15 cellular contexts compared by ENCODE assay signal in the genomic region with DNA sequence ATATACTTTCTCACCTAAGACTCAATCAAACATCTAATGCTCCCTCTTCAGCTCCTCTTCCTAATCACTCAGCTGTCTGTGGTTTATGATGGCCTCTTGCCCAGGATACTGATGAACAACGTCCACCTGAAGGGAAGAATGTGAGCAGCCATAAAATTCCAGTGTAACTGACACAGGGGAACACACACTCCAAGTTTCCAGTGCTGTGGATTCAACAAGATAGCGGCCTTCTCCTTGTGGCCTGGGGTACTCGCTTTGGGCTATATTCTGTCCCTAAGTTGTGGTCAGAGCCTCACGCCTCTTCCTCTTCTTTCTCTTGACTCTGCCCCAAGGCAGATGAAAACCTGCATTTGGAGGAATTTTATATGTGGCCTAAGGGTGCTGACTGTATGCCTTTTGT. TPM values are rescaled to one million over a fixed set of nuclear protein-coding genes. Genes with fewer than 3 reads are reported as not detected.
A peak's percentile ranks its signal among the peaks of the same experiment; 100 is the strongest.
DNase-seq lines count a peak whose midpoint lies in the region; ATAC-seq and TF ChIP-seq lines count a peak whose summit lies in the region.
"Had no signal": no experiment of that assay in that cellular context is flagged by ENCODE, and none has a peak within 500 bp of the region (broad histone marks: within the 10 kb centered on the region; RNA-seq: fewer than 3 reads in every experiment).

No MANE protein-coding gene starts in this region.

- no peaks in the 10 kb centered on the region for H3K9me3 Mint-ChIP-seq in activated B cell treated with CpG ODN at 0.5 μM for 24 hours

- H3K9me3 ChIP-seq in heart right ventricle: peaks cover 0 to 7% (median 0%) of the 10 kb centered on the region in 11 donors
- no peaks in the 10 kb centered on the region for H3K9me3 ChIP-seq in upper lobe of left lung
- H3K9me3 ChIP-seq: adrenal gland, tibial nerve had no signal

- H3K27me3 ChIP-seq in heart right ventricle: no peaks in the 10 kb centered on the region
- H3K27me3 ChIP-seq in upper lobe of left lung: no peaks in the 10 kb centered on the region
- H3K27me3 ChIP-seq: adrenal gland, tibial nerve had no signal

- no peak for TF ChIP-seq CTCF in heart right ventricle (IDR thresholded peaks at IDR 0.05)
- no peak for TF ChIP-seq CTCF in activated B cell treated with CpG ODN at 0.5 μM for 24 hours (IDR thresholded peaks at IDR 0.05)
- no peak for TF ChIP-seq CTCF in upper lobe of left lung (IDR thresholded peaks at IDR 0.05)

- H3K36me3 ChIP-seq in heart right ventricle: no peaks in the 10 kb centered on the region
- H3K36me3 ChIP-seq in upper lobe of left lung: no peaks in the 10 kb centered on the region
- H3K36me3 ChIP-seq: adrenal gland, tibial nerve had no signal

- no peak overlapping the region for H3K4me3 Mint-ChIP-seq in activated B cell treated with CpG ODN at 0.5 μM for 24 hours

- TF ChIP-seq EP300 in upper lobe of left lung (IDR thresholded peaks at IDR 0.05): no peak

- TF ChIP-seq POLR2A in upper lobe of left lung (IDR thresholded peaks at IDR 0.05): no peak

- H3K27ac ChIP-seq in heart right ventricle: peak overlapping the region in 6 of 10 donors; percentile 18 to 100 (median 36)
- H3K27ac ChIP-seq in upper lobe of left lung: peak overlapping the region; percentile 17 to 99 (median 98)

- intact Hi-C loops in heart right ventricle (cut with DNase I) (loop anchor here in 1 of 10 donors (5.0 kb wide), 1 partner anchor 48 kb away; no protein-coding TSS in a partner anchor), Right ventricle myocardium superior (cut with DNase I) (no loop called here), activated B cell treated with CpG ODN at 0.5 μM for 24 hours (cut with micrococcal nuclease) (no loop called here)

- POLR2A ChIA-PET in activated B cell treated with CpG ODN at 0.5 μM for 24 hours (lab: Charles Lee): interaction anchor here (0.7 to 18.9 kb wide), 4 partner anchors 11 to 29 kb away, joined by 3 to 593 read pairs (median 23); a partner anchor contains a TSS
- POLR2A ChIA-PET in HEK293T (lab: Yijun Ruan, JAX): no interaction called here

- peaks cover 45 to 99% (median 88%) of the 10 kb centered on the region in 9 donors for H3K4me1 ChIP-seq in heart right ventricle
- peaks cover 84 to 97% (median 92%) of the 10 kb centered on the region in 4 donors for H3K4me1 ChIP-seq in upper lobe of left lung

- H3K36me3 Mint-ChIP-seq in activated B cell treated with CpG ODN at 0.5 μM for 24 hours (ENCODE audit: low read depth): peaks cover 15% of the 10 kb centered on the region

- H3K27me3 Mint-ChIP-seq in activated B cell treated with CpG ODN at 0.5 μM for 24 hours: no peaks in the 10 kb centered on the region

- H3K4me3 ChIP-seq in heart right ventricle (no peak overlapping the region), upper lobe of left lung (no peak overlapping the region)
- H3K4me3 ChIP-seq: adrenal gland, lung, tibial nerve had no signal

- ATAC-seq in heart right ventricle (no peak), Right ventricle myocardium superior (ENCODE audit: poor library complexity) (no peak), activated B cell treated with CpG ODN at 0.5 μM for 24 hours (ENCODE audit: low read depth) (no peak), upper lobe of left lung (ENCODE audit: low FRiP score in 2 of 2) (no peak), GM19035 (IDR thresholded peaks at IDR 0.05; ENCODE audit: unreplicated experiment) (no peak)
- ATAC-seq: activated CD4-positive, CD25-positive, alpha-beta regulatory T cell treated with anti-CD3 and anti-CD28 coated beads, Interleukin-2, amount 50 U/mL, for 24 hours had no signal

- H3K27ac Mint-ChIP-seq in activated B cell treated with CpG ODN at 0.5 μM for 24 hours: peak overlapping the region; percentile 84

- DNase-seq in heart right ventricle: no peak
- DNase-seq in Right ventricle myocardium superior: no peak
- DNase-seq in activated B cell treated with CpG ODN at 0.5 μM for 24 hours: no peak
- DNase-seq in kidney glomerular epithelial cell (lab: John Stamatoyannopoulos, UW): peak; percentile 27
- DNase-seq in upper lobe of left lung: no peak
- no peak for DNase-seq in DMS53 treated with DMSO at 0.1 percent for 48 hours (lab: John Stamatoyannopoulos, UW; ENCODE audit: unreplicated experiment)
- DNase-seq in HEK293T (ENCODE audit: extremely low spot score): no peak
- DNase-seq: effector CD8-positive, alpha-beta T cell; glutamatergic neuron; NCI-H2081 treated with DMSO at 0.1 percent for 48 hours had no signal

- CTCF ChIA-PET in activated B cell treated with CpG ODN at 0.5 μM for 24 hours (lab: Charles Lee): no interaction called here
- CTCF ChIA-PET in HEK293T (lab: Yijun Ruan, JAX): no interaction called here

- H3K4me1 Mint-ChIP-seq in activated B cell treated with CpG ODN at 0.5 μM for 24 hours: peaks cover 98% of the 10 kb centered on the region

- WGBS in heart right ventricle, 2 donors: 73% methylated on average over 4 of the region's 4 CpGs
- 65 to 68% methylated on average over 4 of the region's 4 CpGs for WGBS in upper lobe of left lung, 2 donors

TF ChIP-seq in HEK293T, 16 proteins besides CTCF, POLR2A, EP300 and RAD21:
- TF ChIP-seq ZNF384 (IDR thresholded peaks at IDR 0.05) (no peak), ELF4 (IDR thresholded peaks at IDR 0.05) (no peak), ARNT (IDR thresholded peaks at IDR 0.05) (no peak), BHLHE40 (IDR thresholded peaks at IDR 0.05; ENCODE audit: borderline replicate concordance) (no peak), TARDBP (IDR thresholded peaks at IDR 0.05) (no peak)

RNA-seq across cellular contexts. Expression of a gene that starts 11.7 kb away (rescaled TPM):
- total RNA-seq in heart right ventricle: 100 to 1,000 TPM in 1 of 10 donors, 10 to 100 TPM in 9; 30.0 to 117 (median 43.1) TPM
- polyA plus RNA-seq in heart right ventricle: 10 to 100 TPM; 14.8 to 29.0 TPM
- total RNA-seq in Right ventricle myocardium superior: 41.0 TPM
- total RNA-seq in activated B cell treated with CpG ODN at 0.5 μM for 24 hours: 111 and 118 TPM in 2 replicates
- 10 to 100 TPM; 26.2 to 83.3 (median 70.8) TPM for total RNA-seq in upper lobe of left lung
